8 cellular contexts compared by ENCODE assay signal in the genomic region with DNA sequence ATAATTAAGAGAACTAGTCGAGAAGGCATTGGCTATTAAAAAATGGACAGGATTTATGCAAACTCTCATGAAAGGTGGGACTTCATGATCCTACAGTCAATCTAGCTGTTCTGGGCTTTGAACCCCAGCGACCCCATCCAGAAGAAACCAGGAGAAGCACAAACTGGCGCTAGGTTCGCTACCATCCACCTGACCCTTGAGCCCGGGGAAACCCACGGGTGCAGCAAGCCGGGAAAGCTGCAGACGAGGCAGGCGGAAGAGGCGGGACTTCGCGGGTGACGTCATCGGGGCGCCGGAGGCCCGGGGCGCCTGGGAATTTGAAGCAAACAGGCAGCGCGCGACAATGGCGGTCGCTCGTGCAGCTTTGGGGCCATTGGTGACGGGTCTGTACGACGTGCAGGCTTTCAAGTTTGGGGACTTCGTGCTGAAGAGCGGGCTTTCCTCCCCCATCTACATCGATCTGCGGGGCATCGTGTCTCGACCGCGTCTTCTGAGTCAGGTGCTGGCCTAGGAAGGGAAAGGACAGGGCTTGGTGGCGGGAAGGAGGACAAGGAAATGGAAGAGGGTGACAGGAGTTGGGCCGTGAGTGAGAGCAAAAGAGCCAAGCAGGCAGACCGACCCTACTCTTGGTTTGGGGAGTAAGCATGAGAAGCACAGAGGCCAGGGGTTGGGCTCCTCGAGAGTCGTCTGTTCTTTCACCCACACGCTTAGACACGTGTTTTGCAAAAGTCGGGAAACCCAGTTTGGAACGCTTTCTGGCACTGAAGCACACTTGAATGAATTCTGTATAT. TPM values are rescaled to one million over a fixed set of nuclear protein-coding genes. Genes with fewer than 3 reads are reported as not detected.
DNase-seq lines count a peak whose midpoint lies in the region; ATAC-seq and TF ChIP-seq lines count a peak whose summit lies in the region.

Gene UMPS (plus strand): TSS at position 324 of the 791 bp plus-strand sequence. CDS start 20 bp downstream, at position 344.

- intact Hi-C loops in T-helper 2 cell treated with Interferon-gamma antibody and Interleukin-4, amounts not matched to agents 100 ng/mL and 5 ng/mL, for 36 hours (cut with micrococcal nuclease) = loop anchor here (1.0 to 5.0 kb wide), 2 partner anchors 865 to 1143 kb away; partner anchors contain the start of genes HACD2 and OSBPL11
- intact Hi-C loops in ascending aorta (cut with DNase I) (no loop called here), aorta (cut with DNase I) (no loop called here)

- peak; percentile 96 for ATAC-seq in GM18498 (IDR thresholded peaks at IDR 0.05; ENCODE audit: unreplicated experiment)
- ATAC-seq in HG02885 (IDR thresholded peaks at IDR 0.05; ENCODE audit: poor library complexity, unreplicated experiment) = peak; percentile 97
- peak; percentile 97 for ATAC-seq in aorta (ENCODE audit: low FRiP score)

- peak within 1 kb of the TSS; percentile 79 to 89 for H3K4me3 ChIP-seq in ascending aorta
- H3K4me3 ChIP-seq in aorta (ENCODE audit: low read length in 2 of 2) = peak within 1 kb of the TSS; percentile 58 to 70

- H3K27me3 ChIP-seq in ascending aorta = no peaks in the 10 kb centered on the region
- H3K27me3 ChIP-seq in aorta (ENCODE audit: control insufficient read depth in 1 of 2, insufficient read depth in 2 of 2, low read length in 1 of 2) = no peaks in the 10 kb centered on the region

- H3K27ac ChIP-seq in ascending aorta (peak within 1 kb of the TSS; percentile 53 to 70), aorta (ENCODE audit: low read depth in 1 of 2, low read length in 2 of 2) (no peak within 1 kb of the TSS)

- no peak for TF ChIP-seq CTCF in ascending aorta (IDR thresholded peaks at IDR 0.05)

- H3K9me3 ChIP-seq in ascending aorta = no peaks in the 10 kb centered on the region
- no peaks in the 10 kb centered on the region for H3K9me3 ChIP-seq in aorta (ENCODE audit: control insufficient read depth, low read length)

- H3K4me1 ChIP-seq in ascending aorta (peaks cover 3 to 17% of the 10 kb centered on the region in 2 donors), aorta (ENCODE audit: control insufficient read depth in 1 of 2, insufficient read depth in 2 of 2, low read length in 2 of 2) (no peaks in the 10 kb centered on the region)

- WGBS in aorta, 2 donors = 0% methylated on average over 44 of the region's 44 CpGs

- H3K36me3 ChIP-seq in ascending aorta (no peaks in the 10 kb centered on the region), aorta (ENCODE audit: control insufficient read depth in 1 of 2, insufficient read depth in 2 of 2, low read length in 1 of 2) (no peaks in the 10 kb centered on the region)

- DNase-seq in NCI-H187 (lab: John Stamatoyannopoulos, UW) = peak; percentile 52 to 89
- peak; percentile 65 to 92 for DNase-seq in ascending aorta (ENCODE audit: low spot score in 2 of 2)
- DNase-seq in hepatic stellate cell (ENCODE audit: low spot score) = peak; percentile 80
- DNase-seq in renal cortical epithelial cell (ENCODE audit: low read depth) = peak; percentile 72
- DNase-seq in aorta = peak; percentile 94 to 99

RNA-seq across cellular contexts. Expression of gene UMPS, which starts in this region (rescaled TPM):
- 38.8 and 39.3 TPM in 2 replicates for total RNA-seq in T-helper 2 cell treated with Interferon-gamma antibody and Interleukin-4, amounts not matched to agents 100 ng/mL and 5 ng/mL, for 36 hours
- 4.5 TPM for total RNA-seq in ascending aorta
- 28.3 and 39.3 TPM in 2 replicates for total RNA-seq in renal cortical epithelial cell
- 10 to 100 TPM; 15.6 to 15.9 TPM for total RNA-seq in aorta
- polyA plus RNA-seq in aorta = 10 to 100 TPM in 1 of 2 donors, 1 to 10 TPM in 1; 5.3 to 16.6 TPM

Comparison
In these comparisons a context has a peak if more than half of its experiments do, and no peak if none do; other contexts are left out.
1. H3K27ac ChIP-seq: peak in ascending aorta (2 of 2); none in aorta (0 of 2).
2. Peak in every context shown above with its lines, with median percentiles within 50 percentile points of each other: ATAC-seq and DNase-seq.